1 cellular context compared by ENCODE assay signal in genomic region chrX:133910539-133910938, GRCh38.
TF ChIP-seq lines count a peak whose summit lies in the region.

No MANE protein-coding gene starts in this region.

TF ChIP-seq in H1, 55 proteins besides CTCF, POLR2A, EP300 and RAD21:
- TF ChIP-seq CHD7 (IDR thresholded peaks at IDR 0.05; ENCODE audit: insufficient replicate concordance, low read length) (no peak), TEAD4 (IDR thresholded peaks at IDR 0.05; ENCODE audit: low read depth, low read length) (no peak), TAF1 (IDR thresholded peaks at IDR 0.05; ENCODE audit: low read depth, low read length) (no peak), CTBP2 (IDR thresholded peaks at IDR 0.05; ENCODE audit: borderline replicate concordance, insufficient read depth, insufficient read length, low read length) (no peak), SP4 (IDR thresholded peaks at IDR 0.05; ENCODE audit: low read length) (no peak), KDM4A (IDR thresholded peaks at IDR 0.05; ENCODE audit: low read depth, low read length, severe bottlenecking) (no peak), TAF7 (optimal IDR thresholded peaks at IDR 0.05; ENCODE audit: borderline replicate concordance, low read depth, low read length) (no peak), FOSL1 (IDR thresholded peaks at IDR 0.05; ENCODE audit: insufficient read depth, low read depth, low read length) (no peak), POU5F1 (IDR thresholded peaks at IDR 0.05; ENCODE audit: low read depth, low read length) (no peak), CHD2 (IDR thresholded peaks at IDR 0.05; ENCODE audit: low read length) (no peak), ZNF274 (IDR thresholded peaks at IDR 0.05; ENCODE audit: borderline replicate concordance, extremely low read depth, low read length) (no peak), YY1 (IDR thresholded peaks at IDR 0.05; ENCODE audit: low read depth, low read length) (no peak), PHF8 (conservative IDR thresholded peaks at IDR 0.05; ENCODE audit: low read depth, low read length) (no peak)
TF ChIP-seq in H1: peak in this region for 0.
